ENCODE assay signal across 8 cellular contexts in the genomic region with DNA sequence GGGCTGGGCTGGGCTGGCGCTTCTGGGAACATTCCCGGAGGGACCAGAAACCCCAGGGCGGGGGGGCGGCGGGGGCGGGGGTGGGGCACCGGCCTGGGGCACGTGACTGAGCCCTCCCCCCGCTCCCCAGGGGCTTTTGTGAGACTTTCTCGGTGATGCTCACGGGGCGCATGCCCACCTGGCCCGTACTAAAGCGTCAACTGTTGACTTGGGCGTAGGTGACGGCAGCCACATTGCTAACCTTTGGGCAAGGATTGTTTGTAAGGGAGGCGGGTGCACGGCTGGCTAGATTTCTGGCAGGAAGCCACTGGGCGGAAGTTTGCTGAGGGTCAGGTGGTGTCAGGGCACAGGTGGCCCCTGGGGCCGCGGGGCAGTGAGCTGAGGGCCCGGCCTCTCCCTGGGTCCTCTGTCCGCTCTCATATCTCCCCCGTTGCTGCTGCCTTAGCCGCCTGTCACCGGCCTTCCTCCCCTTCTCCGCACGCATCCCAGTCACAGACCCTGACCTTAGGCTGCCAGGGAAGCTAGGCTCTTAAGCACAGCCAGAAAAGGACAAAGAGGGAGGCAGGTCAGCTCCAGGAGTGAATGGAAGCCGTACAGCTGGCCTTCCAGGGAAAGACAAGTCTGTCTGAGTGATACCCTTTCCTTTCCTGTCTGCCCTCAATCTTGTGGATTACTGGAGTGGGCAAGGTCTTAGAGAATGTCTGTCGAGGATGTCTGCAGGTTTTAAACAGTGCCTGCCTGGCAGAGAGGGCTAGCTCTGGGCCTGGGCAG. TPM values are rescaled to one million over a fixed set of nuclear protein-coding genes. Genes with fewer than 3 reads are reported as not detected.
DNase-seq lines count a peak whose midpoint lies in the region; ATAC-seq and TF ChIP-seq lines count a peak whose summit lies in the region.

No MANE protein-coding gene starts in this region.

- H3K4me1 Mint-ChIP-seq in mesothelial cell of epicardium: peaks cover 16% of the 10 kb centered on the region

- peak overlapping the region; percentile 78 for H3K27ac Mint-ChIP-seq in mesothelial cell of epicardium

- H3K9me3 ChIP-seq in SJCRH30 (replicated peaks): no peaks in the 10 kb centered on the region
- no peaks in the 10 kb centered on the region for H3K9me3 ChIP-seq in effector memory CD4-positive, alpha-beta T cell (ENCODE audit: control insufficient read depth, low read length)
- H3K9me3 ChIP-seq in upper lobe of right lung: no peaks in the 10 kb centered on the region

- no peaks in the 10 kb centered on the region for H3K27me3 Mint-ChIP-seq in mesothelial cell of epicardium (ENCODE audit: low read depth)

- intact Hi-C loops in upper lobe of right lung (cut with DNase I): no loop called here

- H3K36me3 Mint-ChIP-seq in mesothelial cell of epicardium: peaks cover 2% of the 10 kb centered on the region

- CTCF ChIA-PET in HEK293T (lab: Yijun Ruan, JAX): no interaction called here

- H3K4me3 Mint-ChIP-seq in mesothelial cell of epicardium: peak overlapping the region; percentile 74

- H3K27me3 ChIP-seq in SJCRH30: no peaks in the 10 kb centered on the region
- H3K27me3 ChIP-seq in effector memory CD4-positive, alpha-beta T cell (replicated peaks; ENCODE audit: control insufficient read depth, insufficient read depth, low read length, poor library complexity, severe bottlenecking): no peaks in the 10 kb centered on the region
- no peaks in the 10 kb centered on the region for H3K27me3 ChIP-seq in upper lobe of right lung

- DNase-seq in DMS79 treated with DMSO at 0.1 percent for 48 hours (lab: John Stamatoyannopoulos, UW) (peak; percentile 63), SJCRH30 (peak; percentile 76), mesothelial cell of epicardium (ENCODE audit: low spot score in 2 of 2, unreplicated experiment in 2 of 2) (no peak), upper lobe of right lung (peak; percentile 89), HEK293T (ENCODE audit: extremely low spot score) (no peak)
- DNase-seq in effector memory CD4-positive, alpha-beta T cell: peak in 2 of 3 donors; percentile 41 to 46

- POLR2A ChIA-PET in HEK293T (lab: Yijun Ruan, JAX): interaction anchor here (0.8 to 2.1 kb wide), 6 partner anchors 19 to 263 kb away, joined by 3 to 8 read pairs (median 3); a partner anchor contains a TSS

- H3K9me3 Mint-ChIP-seq in mesothelial cell of epicardium: no peaks in the 10 kb centered on the region

- ATAC-seq in GM19463 (IDR thresholded peaks at IDR 0.05; ENCODE audit: unreplicated experiment) (peak; percentile 15), HG03571 (IDR thresholded peaks at IDR 0.05; ENCODE audit: unreplicated experiment) (peak; percentile 17), upper lobe of right lung (peak; percentile 29)

- H3K4me3 ChIP-seq in SJCRH30: peak overlapping the region; percentile 89
- H3K4me3 ChIP-seq in effector memory CD4-positive, alpha-beta T cell (ENCODE audit: insufficient read depth, low read depth, low read length, poor library complexity, severe bottlenecking): no peak overlapping the region
- H3K4me3 ChIP-seq in upper lobe of right lung: peak overlapping the region; percentile 59

- H3K27ac ChIP-seq in SJCRH30 (peak overlapping the region; percentile 88; the same call in 1 of the 2 replicates), upper lobe of right lung (peak overlapping the region; percentile 89)
- H3K27ac ChIP-seq in effector memory CD4-positive, alpha-beta T cell (ENCODE audit: insufficient read depth, low read length, poor library complexity, severe bottlenecking): peak overlapping the region; percentile 80

- H3K36me3 ChIP-seq in SJCRH30 (no peaks in the 10 kb centered on the region), upper lobe of right lung (peaks cover 7% of the 10 kb centered on the region)
- H3K36me3 ChIP-seq in effector memory CD4-positive, alpha-beta T cell (ENCODE audit: control insufficient read depth, insufficient read depth, low read length): no peaks in the 10 kb centered on the region

- peaks cover 10% of the 10 kb centered on the region; the same call in 1 of the 2 replicates for H3K4me1 ChIP-seq in SJCRH30
- peaks cover 9% of the 10 kb centered on the region for H3K4me1 ChIP-seq in effector memory CD4-positive, alpha-beta T cell (ENCODE audit: control insufficient read depth, insufficient read depth, low read length, poor library complexity, severe bottlenecking)
- H3K4me1 ChIP-seq in upper lobe of right lung: peaks cover 13% of the 10 kb centered on the region

- TF ChIP-seq CTCF in mesothelial cell of epicardium (IDR thresholded peaks at IDR 0.05; ENCODE audit: unreplicated experiment) (no peak), upper lobe of right lung (IDR thresholded peaks at IDR 0.05) (no peak)

TF ChIP-seq in HEK293T, 16 proteins besides CTCF, POLR2A, EP300 and RAD21:
- no peak for TF ChIP-seq SUZ12 (IDR thresholded peaks at IDR 0.05)
- no peak for TF ChIP-seq L3MBTL2 (conservative IDR thresholded peaks at IDR 0.05)
- TF ChIP-seq ELF4 (IDR thresholded peaks at IDR 0.05): no peak
- TF ChIP-seq FOXK2 (IDR thresholded peaks at IDR 0.05): no peak
- TF ChIP-seq FOXM1 (IDR thresholded peaks at IDR 0.05; ENCODE audit: borderline replicate concordance): no peak
- TF ChIP-seq ARNT (IDR thresholded peaks at IDR 0.05): no peak
- TF ChIP-seq TARDBP (IDR thresholded peaks at IDR 0.05): no peak
- TF ChIP-seq ZNF384 (IDR thresholded peaks at IDR 0.05): no peak
- TF ChIP-seq LEF1 (IDR thresholded peaks at IDR 0.05; ENCODE audit: borderline replicate concordance): no peak
- TF ChIP-seq NFRKB (IDR thresholded peaks at IDR 0.05): no peak
- TF ChIP-seq BHLHE40 (IDR thresholded peaks at IDR 0.05; ENCODE audit: borderline replicate concordance): no peak
- no peak for TF ChIP-seq CTBP1 (IDR thresholded peaks at IDR 0.05; ENCODE audit: borderline replicate concordance)

RNA-seq across cellular contexts. Expression of a gene that starts 0.8 kb away (rescaled TPM):
- total RNA-seq in SJCRH30 (2014; rRNA removed; shearing (Covaris generic)): 12.1 and 13.6 TPM in 2 replicates
- total RNA-seq in mesothelial cell of epicardium: 35.4 to 44.5 TPM (median 40.2 TPM) in 3 replicates
- 39.8 TPM for total RNA-seq in upper lobe of right lung

RNA-seq across cellular contexts. Expression of a gene that starts 18.3 kb away (rescaled TPM):
- total RNA-seq in SJCRH30 (2014; rRNA removed; shearing (Covaris generic)): 20.3 and 23.4 TPM in 2 replicates
- total RNA-seq in mesothelial cell of epicardium: 8.2 to 9.0 TPM (median 8.2 TPM) in 3 replicates
- total RNA-seq in upper lobe of right lung: 11.4 TPM

RNA-seq across cellular contexts. Expression of a gene that starts 38.4 kb away (rescaled TPM):
- total RNA-seq in SJCRH30 (2014; rRNA removed; shearing (Covaris generic)): 0.42 and 0.43 TPM in 2 replicates
- total RNA-seq in mesothelial cell of epicardium: 20.7 to 21.6 TPM (median 21.3 TPM) in 3 replicates
- total RNA-seq in upper lobe of right lung: 2.0 TPM

RNA-seq across cellular contexts. Expression of a gene that starts 42.8 kb away (rescaled TPM):
- 39.5 and 41.0 TPM in 2 replicates for total RNA-seq in SJCRH30 (2014; rRNA removed; shearing (Covaris generic))
- 26.1 to 28.2 TPM (median 27.0 TPM) in 3 replicates for total RNA-seq in mesothelial cell of epicardium
- 22.6 TPM for total RNA-seq in upper lobe of right lung

Comparison
In these comparisons a context has a peak if more than half of its experiments do, and no peak if none do; other contexts are left out.
1. DNase-seq: peak in DMS79 treated with DMSO at 0.1 percent for 48 hours (single experiment), SJCRH30 (2 of 2), effector memory CD4-positive, alpha-beta T cell (2 of 3) and upper lobe of right lung (single experiment); none in mesothelial cell of epicardium (0 of 2) and HEK293T (single experiment).
2. Peak in every context shown above with its lines, with median percentiles within 50 percentile points of each other: ATAC-seq and H3K27ac ChIP-seq.